ENCODE assay signal across 10 cellular contexts in genomic region chr2:151374426-151374825, GRCh38. TPM values are rescaled to one million over a fixed set of nuclear protein-coding genes. Genes with fewer than 3 reads are reported as not detected.
DNase-seq lines count a peak whose midpoint lies in the region; ATAC-seq and TF ChIP-seq lines count a peak whose summit lies in the region.
"Had no signal": no experiment of that assay in that cellular context is flagged by ENCODE, and none has a peak within 500 bp of the region (broad histone marks: within the 10 kb centered on the region; RNA-seq: fewer than 3 reads in every experiment).

No MANE protein-coding gene starts in this region.

- no peaks in the 10 kb centered on the region for H3K36me3 Mint-ChIP-seq in CD4-positive, alpha-beta memory T cell

- no peak for TF ChIP-seq POLR2A in Peyer's patch (IDR thresholded peaks at IDR 0.05)

- TF ChIP-seq CTCF in astrocyte of the spinal cord (IDR thresholded peaks at IDR 0.05; ENCODE audit: low read depth, low read length) (no peak), Peyer's patch (IDR thresholded peaks at IDR 0.05) (no peak)

- H3K4me3 Mint-ChIP-seq in CD4-positive, alpha-beta memory T cell, result no peak overlapping the region

- H3K27me3 ChIP-seq in Peyer's patch, result no peaks in the 10 kb centered on the region
- H3K27me3 ChIP-seq in CD4-positive, alpha-beta memory T cell (ENCODE audit: insufficient read depth, low read length), result no peaks in the 10 kb centered on the region

- CTCF ChIA-PET in CD4-positive, alpha-beta memory T cell (lab: Charles Lee; ENCODE audit: partially characterized antibody), result no interaction called here

- peak; percentile 93 for ATAC-seq in HG03064 (IDR thresholded peaks at IDR 0.05; ENCODE audit: low read depth, unreplicated experiment)

- peak; percentile 9 for DNase-seq in stimulated activated CD4-positive, alpha-beta T cell treated with anti-CD3 and anti-CD28 coated beads, Interleukin-4, amount 100 ng/mL, for 24 hours
- no peak for DNase-seq in stimulated activated CD4-positive, alpha-beta T cell treated with anti-CD3 and anti-CD28 coated beads, Interleukin-2, amount 100 ng/mL, for 48 hours
- DNase-seq in astrocyte of the spinal cord (ENCODE audit: low read depth, low spot score) (peak; percentile 69), HK-2 (ENCODE audit: unreplicated experiment) (no peak), Peyer's patch (no peak)
- DNase-seq in activated effector memory CD4-positive, alpha-beta T cell treated with anti-CD3 and anti-CD28 coated beads, Interleukin-2, amount 50 U/mL, for 16 hours, result no peak
- no peak for DNase-seq in CD4-positive, alpha-beta memory T cell
- DNase-seq: COR-L47 had no signal

- no peaks in the 10 kb centered on the region for H3K36me3 ChIP-seq in Peyer's patch
- no peaks in the 10 kb centered on the region for H3K36me3 ChIP-seq in CD4-positive, alpha-beta memory T cell (ENCODE audit: insufficient read depth, low read length)

- intact Hi-C loops in CD4-positive, alpha-beta memory T cell (cut with micrococcal nuclease), result no loop called here

- H3K27ac Mint-ChIP-seq in CD4-positive, alpha-beta memory T cell, result no peak overlapping the region

- peaks cover 0 to 3% (median 0%) of the 10 kb centered on the region in 4 donors for H3K4me1 Mint-ChIP-seq in CD4-positive, alpha-beta memory T cell

- no peaks in the 10 kb centered on the region for H3K9me3 ChIP-seq in Peyer's patch
- no peaks in the 10 kb centered on the region for H3K9me3 ChIP-seq in CD4-positive, alpha-beta memory T cell (ENCODE audit: control insufficient read depth in 1 of 2, low read length in 2 of 2)

- no peaks in the 10 kb centered on the region for H3K4me1 ChIP-seq in Peyer's patch
- peaks cover 4% of the 10 kb centered on the region for H3K4me1 ChIP-seq in CD4-positive, alpha-beta memory T cell (ENCODE audit: insufficient read depth, low read length)

- H3K27me3 Mint-ChIP-seq in CD4-positive, alpha-beta memory T cell, result peaks cover 2 to 3% of the 10 kb centered on the region in 2 donors

- in situ Hi-C loops in astrocyte of the spinal cord (cut with HindIII; ENCODE audit: low sequenced_read_pairs), result no loop called here

- no peak overlapping the region for H3K27ac ChIP-seq in Peyer's patch
- no peak overlapping the region for H3K27ac ChIP-seq in CD4-positive, alpha-beta memory T cell (ENCODE audit: low read depth, low read length)

- no peaks in the 10 kb centered on the region for H3K9me3 Mint-ChIP-seq in CD4-positive, alpha-beta memory T cell

- H3K4me3 ChIP-seq in astrocyte of the spinal cord (ENCODE audit: low read depth, low read length), result no peak overlapping the region
- no peak overlapping the region for H3K4me3 ChIP-seq in Peyer's patch
- no peak overlapping the region for H3K4me3 ChIP-seq in CD4-positive, alpha-beta memory T cell (ENCODE audit: low read length in 2 of 2)
- H3K4me3 ChIP-seq: lung had no signal

- POLR2A ChIA-PET in CD4-positive, alpha-beta memory T cell (lab: Charles Lee; ENCODE audit: partially characterized antibody), result no interaction called here

RNA-seq across cellular contexts. Expression of gene TNFAIP6, which starts 17.0 kb away (rescaled TPM):
- 1 to 10 TPM in 1 of 4 donors, not detected in 3; 1.1 TPM for total RNA-seq in Peyer's patch
- not detected for total RNA-seq in CD4-positive, alpha-beta memory T cell
- polyA plus RNA-seq in CD4-positive, alpha-beta memory T cell, result not detected

RNA-seq across cellular contexts. Expression of gene RIF1, which starts 35.3 kb away (rescaled TPM):
- 10 to 100 TPM; 20.0 to 51.2 (median 25.4) TPM for total RNA-seq in Peyer's patch
- total RNA-seq in CD4-positive, alpha-beta memory T cell, result 10 to 100 TPM; 72.3 to 73.3 TPM
- polyA plus RNA-seq in CD4-positive, alpha-beta memory T cell, result 10 to 100 TPM; 13.0 to 42.4 TPM

Comparison
In these comparisons a context has a peak if more than half of its experiments do, and no peak if none do; other contexts are left out.
1. DNase-seq: peak in stimulated activated CD4-positive, alpha-beta T cell treated with anti-CD3 and anti-CD28 coated beads, Interleukin-4, amount 100 ng/mL, for 24 hours (single experiment) and astrocyte of the spinal cord (single experiment); none in stimulated activated CD4-positive, alpha-beta T cell treated with anti-CD3 and anti-CD28 coated beads, Interleukin-2, amount 100 ng/mL, for 48 hours (0 of 2), HK-2 (single experiment), Peyer's patch (0 of 3), activated effector memory CD4-positive, alpha-beta T cell treated with anti-CD3 and anti-CD28 coated beads, Interleukin-2, amount 50 U/mL, for 16 hours (single experiment) and CD4-positive, alpha-beta memory T cell (0 of 5).